ENCODE assay signal across 15 cellular contexts in genomic region chr2:83461135-83461534, GRCh38.
A peak's percentile ranks its signal among the peaks of the same experiment; 100 is the strongest.
DNase-seq lines count a peak whose midpoint lies in the region; ATAC-seq lines count a peak whose summit lies in the region.
"Had no signal": no experiment of that assay in that cellular context is flagged by ENCODE, and none has a peak within 500 bp of the region (broad histone marks: within the 10 kb centered on the region; RNA-seq: fewer than 3 reads in every experiment).

No MANE protein-coding gene starts in this region.

- ATAC-seq in activated CD4-positive, alpha-beta T cell treated with anti-CD3 and anti-CD28 coated beads for 36 hours = no peak
- ATAC-seq in HG03025 (IDR thresholded peaks at IDR 0.05; ENCODE audit: low FRiP score, unreplicated experiment) = no peak
- ATAC-seq: A549; CD8-positive, alpha-beta T cell had no signal

- POLR2A ChIA-PET in activated CD4-positive, alpha-beta T cell treated with anti-CD3 and anti-CD28 coated beads for 36 hours (lab: Charles Lee) = no interaction called here

- no peaks in the 10 kb centered on the region for H3K36me3 Mint-ChIP-seq in activated CD4-positive, alpha-beta T cell treated with anti-CD3 and anti-CD28 coated beads for 36 hours (ENCODE audit: low read depth)
- H3K36me3 Mint-ChIP-seq: CD8-positive, alpha-beta T cell had no signal

- no peak overlapping the region for H3K27ac Mint-ChIP-seq in activated CD4-positive, alpha-beta T cell treated with anti-CD3 and anti-CD28 coated beads for 36 hours
- H3K27ac Mint-ChIP-seq: B cell; CD4-positive, alpha-beta T cell; CD8-positive, alpha-beta T cell had no signal

- no peaks in the 10 kb centered on the region for H3K27me3 Mint-ChIP-seq in activated CD4-positive, alpha-beta T cell treated with anti-CD3 and anti-CD28 coated beads for 36 hours
- H3K27me3 Mint-ChIP-seq: B cell; CD4-positive, alpha-beta T cell had no signal

- intact Hi-C loops in activated CD4-positive, alpha-beta T cell treated with anti-CD3 and anti-CD28 coated beads for 36 hours (cut with DNase I, micrococcal nuclease) = no loop called here

- no peaks in the 10 kb centered on the region for H3K9me3 Mint-ChIP-seq in activated CD4-positive, alpha-beta T cell treated with anti-CD3 and anti-CD28 coated beads for 36 hours (ENCODE audit: low read depth)
- H3K9me3 Mint-ChIP-seq: CD8-positive, alpha-beta T cell had no signal

- no peak overlapping the region for H3K4me3 Mint-ChIP-seq in activated CD4-positive, alpha-beta T cell treated with anti-CD3 and anti-CD28 coated beads for 36 hours
- H3K4me3 Mint-ChIP-seq: B cell; CD4-positive, alpha-beta T cell; CD8-positive, alpha-beta T cell had no signal

- CTCF ChIA-PET in activated CD4-positive, alpha-beta T cell treated with anti-CD3 and anti-CD28 coated beads for 36 hours (lab: Charles Lee) = no interaction called here

- H3K4me1 Mint-ChIP-seq in activated CD4-positive, alpha-beta T cell treated with anti-CD3 and anti-CD28 coated beads for 36 hours = no peaks in the 10 kb centered on the region
- H3K4me1 Mint-ChIP-seq: B cell had no signal

- DNase-seq in DMS53 (lab: John Stamatoyannopoulos, UW) (peak; percentile 12), DMS53 treated with DMSO at 0.1 percent for 48 hours (lab: John Stamatoyannopoulos, UW; ENCODE audit: unreplicated experiment) (no peak), SW480 (ENCODE audit: low spot score) (peak; percentile 45), renal cortical epithelial cell (ENCODE audit: low read depth) (peak; percentile 20)
- DNase-seq in activated CD4-positive, alpha-beta T cell treated with anti-CD3 and anti-CD28 coated beads for 36 hours = no peak
- DNase-seq: AML-193; Caco-2; Calu3; CD4-positive, alpha-beta T cell; CD8-positive, alpha-beta T cell; DMS79 treated with DMSO at 0.1 percent for 48 hours; GF-D8 had no signal

Comparison
In these comparisons a context has a peak if more than half of its experiments do, and no peak if none do; other contexts are left out.
1. DNase-seq: peak in DMS53 (single experiment), SW480 (single experiment) and renal cortical epithelial cell (single experiment); none in DMS53 treated with DMSO at 0.1 percent for 48 hours (single experiment) and activated CD4-positive, alpha-beta T cell treated with anti-CD3 and anti-CD28 coated beads for 36 hours (single experiment).